In the genomic region with DNA sequence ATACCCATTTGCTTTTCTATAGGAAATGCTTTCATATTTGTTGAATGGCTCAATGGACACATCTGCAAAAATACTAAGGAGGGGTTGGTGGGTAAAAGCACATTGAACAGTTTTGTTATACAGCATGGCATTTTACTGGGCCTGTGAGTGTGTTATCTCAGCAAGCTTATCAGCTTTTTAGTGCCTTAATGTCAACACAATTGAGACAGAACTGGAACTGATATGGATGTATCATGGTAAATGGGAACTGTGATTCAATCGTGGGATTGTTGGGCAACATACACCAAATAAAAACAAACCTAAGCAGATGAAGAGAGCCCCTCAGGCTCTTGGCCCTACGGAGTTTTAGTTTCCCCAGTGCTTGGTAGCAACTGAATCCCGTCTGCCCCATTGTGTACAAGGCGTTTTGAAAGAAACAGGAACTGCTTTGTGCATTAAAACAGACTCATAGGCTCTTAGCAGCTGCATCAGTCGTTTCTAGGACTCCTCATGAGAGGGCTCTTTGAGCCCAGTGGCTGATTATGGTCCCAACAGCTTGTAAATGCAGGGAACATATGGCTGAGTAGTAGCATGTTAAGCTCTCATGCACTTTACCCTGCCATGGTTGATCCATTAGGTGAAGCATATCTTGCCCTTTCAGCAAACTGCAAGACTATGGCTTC, we compare ENCODE assay signal across 2 cellular contexts.
A peak's percentile ranks its signal among the peaks of the same experiment; 100 is the strongest.
TF ChIP-seq lines count a peak whose summit lies in the region.

No MANE protein-coding gene starts in this region.

TF ChIP-seq in K562, 482 proteins besides CTCF, POLR2A, EP300 and RAD21:
- peak in 1 of 2 experiments; percentile 71; a peak in 1 of 4 replicates for TF ChIP-seq RCOR1 (IDR thresholded peaks at IDR 0.05; ENCODE audit: borderline replicate concordance in 1 of 2, low read depth in 2 of 2, low read length in 2 of 2)
- TF ChIP-seq SIRT6 (IDR thresholded peaks at IDR 0.05; ENCODE audit: low read depth, low read length): no peak
- TF ChIP-seq NFRKB (IDR thresholded peaks at IDR 0.05; ENCODE audit: low read depth): no peak
- TF ChIP-seq MLX (CRISPR knock-in tag; conservative IDR thresholded peaks at IDR 0.05): no peak
- TF ChIP-seq ZSCAN32 (CRISPR knock-in tag; IDR thresholded peaks at IDR 0.05): no peak
- TF ChIP-seq SMAD1 (IDR thresholded peaks at IDR 0.05; ENCODE audit: low read depth, low read length, partially characterized antibody): no peak
- no peak for TF ChIP-seq TRIM25 (IDR thresholded peaks at IDR 0.05; ENCODE audit: borderline replicate concordance)
- TF ChIP-seq FOXA3 (CRISPR knock-in tag; conservative IDR thresholded peaks at IDR 0.05 in 1 of 2, IDR thresholded peaks at IDR 0.05 in 1 of 2): 0 out of 4 replicates have a peak, but pooled peaks of 1 of the 2 experiments have one; percentile 40
- TF ChIP-seq SPI1 (IDR thresholded peaks at IDR 0.05; ENCODE audit: borderline replicate concordance, low read depth, low read length): peak; percentile 58; the same call in 1 of the 2 replicates

TF ChIP-seq in GM23338, 12 proteins besides CTCF, POLR2A, EP300 and RAD21:
- TF ChIP-seq EZH2 (IDR thresholded peaks at IDR 0.05; ENCODE audit: low read depth, unreplicated experiment): no peak
- no peak for TF ChIP-seq STAT1 (IDR thresholded peaks at IDR 0.05; ENCODE audit: unreplicated experiment)
- no peak for TF ChIP-seq NANOG (IDR thresholded peaks at IDR 0.05; ENCODE audit: borderline replicate concordance)
- no peak for TF ChIP-seq ZNF462 (CRISPR knock-in tag; IDR thresholded peaks at IDR 0.05)
- no peak for TF ChIP-seq REST (IDR thresholded peaks at IDR 0.05; ENCODE audit: unreplicated experiment)
- TF ChIP-seq, protein P1, sequence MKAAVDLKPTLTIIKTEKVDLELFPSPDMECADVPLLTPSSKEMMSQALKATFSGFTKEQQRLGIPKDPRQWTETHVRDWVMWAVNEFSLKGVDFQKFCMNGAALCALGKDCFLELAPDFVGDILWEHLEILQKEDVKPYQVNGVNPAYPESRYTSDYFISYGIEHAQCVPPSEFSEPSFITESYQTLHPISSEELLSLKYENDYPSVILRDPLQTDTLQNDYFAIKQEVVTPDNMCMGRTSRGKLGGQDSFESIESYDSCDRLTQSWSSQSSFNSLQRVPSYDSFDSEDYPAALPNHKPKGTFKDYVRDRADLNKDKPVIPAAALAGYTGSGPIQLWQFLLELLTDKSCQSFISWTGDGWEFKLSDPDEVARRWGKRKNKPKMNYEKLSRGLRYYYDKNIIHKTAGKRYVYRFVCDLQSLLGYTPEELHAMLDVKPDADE (IDR thresholded peaks at IDR 0.05): no peak
- no peak for TF ChIP-seq ZNF114 (CRISPR knock-in tag; IDR thresholded peaks at IDR 0.05)
- no peak for TF ChIP-seq POLR2AphosphoS5 (IDR thresholded peaks at IDR 0.05; ENCODE audit: low read depth)
- no peak for TF ChIP-seq JUNB (IDR thresholded peaks at IDR 0.05; ENCODE audit: unreplicated experiment)
- TF ChIP-seq ZNF331 (CRISPR knock-in tag; IDR thresholded peaks at IDR 0.05; ENCODE audit: low read depth): no peak
- no peak for TF ChIP-seq CREB1 (CRISPR knock-in tag; IDR thresholded peaks at IDR 0.05; ENCODE audit: low read depth)
- TF ChIP-seq EZH2phosphoT487 (IDR thresholded peaks at IDR 0.05; ENCODE audit: unreplicated experiment): no peak
TF ChIP-seq in GM23338: peak in this region for 0.
